Comparison of ENCODE assay signal across 8 cellular contexts in the genomic region with DNA sequence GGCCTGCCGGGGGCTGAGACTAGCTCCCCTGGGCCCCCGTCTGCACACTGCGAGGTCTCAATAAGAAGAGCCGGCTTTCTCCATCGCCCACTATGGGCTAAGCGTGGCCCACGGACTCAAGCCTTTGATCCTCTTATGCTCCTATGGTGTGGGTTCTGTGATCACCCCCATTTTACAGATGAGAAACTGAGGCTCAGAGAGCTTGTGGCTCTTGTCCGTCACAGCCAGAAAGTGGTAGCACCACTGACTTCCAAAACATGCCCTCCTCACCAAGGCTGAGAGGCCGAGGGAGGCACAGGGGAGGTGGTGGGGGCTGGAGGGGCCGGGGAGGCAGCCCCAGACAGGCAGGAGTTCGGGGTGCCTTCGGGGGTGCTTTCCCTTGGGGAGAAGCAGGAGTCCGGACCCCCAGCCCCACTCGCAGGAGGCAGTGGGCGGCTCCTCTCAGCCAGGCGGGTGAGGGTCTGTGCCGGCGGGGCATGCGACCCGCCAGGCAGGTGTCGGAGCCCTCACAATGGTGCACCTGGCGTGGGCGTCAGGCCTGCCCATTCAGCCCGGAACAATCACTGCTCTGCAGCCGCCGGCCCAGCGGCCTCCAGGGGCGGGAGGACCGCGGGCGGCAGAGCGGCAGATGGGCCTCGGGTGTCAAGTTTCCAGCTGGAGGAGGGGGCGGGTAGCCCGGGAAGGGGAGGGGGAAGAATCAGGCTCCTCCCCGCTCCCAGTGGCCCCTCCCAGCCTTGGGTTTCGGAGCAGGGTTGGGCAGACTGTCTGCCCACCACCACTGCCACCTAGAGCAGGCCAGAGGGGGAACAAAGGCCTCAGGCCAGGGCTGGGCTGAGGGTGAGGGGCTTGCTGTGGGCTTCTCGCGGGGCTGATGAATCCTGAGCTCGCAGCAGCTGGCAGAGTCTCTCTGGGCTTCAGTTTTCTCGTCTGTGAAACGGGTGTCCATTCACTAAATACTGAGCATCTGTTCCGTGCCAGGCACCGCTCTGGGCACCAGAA. TPM values are rescaled to one million over a fixed set of nuclear protein-coding genes. Genes with fewer than 3 reads are reported as not detected.
A peak's percentile ranks its signal among the peaks of the same experiment; 100 is the strongest.
DNase-seq lines count a peak whose midpoint lies in the region; ATAC-seq and TF ChIP-seq lines count a peak whose summit lies in the region.

No MANE protein-coding gene starts in this region.

- no peak for TF ChIP-seq POLR2A in sigmoid colon (IDR thresholded peaks at IDR 0.05)

- no peak for TF ChIP-seq CTCF in sigmoid colon (IDR thresholded peaks at IDR 0.05)

- peaks cover 0 to 9% (median 7%) of the 10 kb centered on the region in 4 donors for H3K4me1 ChIP-seq in sigmoid colon

- intact Hi-C loops in sigmoid colon (cut with DNase I) = no loop called here

- DNase-seq in DMS 273 (lab: John Stamatoyannopoulos, UW; ENCODE audit: unreplicated experiment) = peak; percentile 95
- peak; percentile 97 for DNase-seq in NCI-H1092 treated with DMSO at 0.1 percent for 48 hours (lab: John Stamatoyannopoulos, UW)
- DNase-seq in sigmoid colon = no peak
- no peak for DNase-seq in MG63

- H3K27me3 ChIP-seq in sigmoid colon (peaks cover 5 to 30% (median 7%) of the 10 kb centered on the region in 3 donors), MG63 (no peaks in the 10 kb centered on the region)

- peak; percentile 77 for ATAC-seq in SK-N-SH treated with all-trans-retinoic acid at 6 μM for 48 hours
- ATAC-seq in GM21367 (IDR thresholded peaks at IDR 0.05; ENCODE audit: unreplicated experiment) = no peak
- ATAC-seq in GM19351 (IDR thresholded peaks at IDR 0.05; ENCODE audit: unreplicated experiment) = no peak

- H3K36me3 ChIP-seq in sigmoid colon (no peaks in the 10 kb centered on the region), MG63 (no peaks in the 10 kb centered on the region)

- 20 to 28% methylated on average over 44 of the region's 44 CpGs for WGBS in sigmoid colon, 2 donors

- no peak overlapping the region for H3K27ac ChIP-seq in sigmoid colon

- H3K9me3 ChIP-seq in iPS-18c (ENCODE audit: control insufficient read depth, insufficient read depth, low read length) (no peaks in the 10 kb centered on the region), sigmoid colon (no peaks in the 10 kb centered on the region), MG63 (no peaks in the 10 kb centered on the region)

- TF ChIP-seq EP300 in sigmoid colon (IDR thresholded peaks at IDR 0.05) = no peak

- peak overlapping the region; percentile 20; the same call in 1 of the 2 replicates for H3K4me3 ChIP-seq in iPS-18c (ENCODE audit: insufficient read depth, low read depth, low read length)
- H3K4me3 ChIP-seq in sigmoid colon = no peak overlapping the region
- H3K4me3 ChIP-seq in MG63 = no peak overlapping the region

TF ChIP-seq in SK-N-SH treated with all-trans-retinoic acid at 6 μM for 48 hours, 23 proteins besides CTCF, POLR2A, EP300 and RAD21:
- no peak for TF ChIP-seq CSDC2 (CRISPR knock-in tag; IDR thresholded peaks at IDR 0.05)
- no peak for TF ChIP-seq ESRRG (CRISPR knock-in tag; IDR thresholded peaks at IDR 0.05)
- TF ChIP-seq TOX (CRISPR knock-in tag; IDR thresholded peaks at IDR 0.05; ENCODE audit: borderline replicate concordance) = no peak
- TF ChIP-seq, protein P1, sequence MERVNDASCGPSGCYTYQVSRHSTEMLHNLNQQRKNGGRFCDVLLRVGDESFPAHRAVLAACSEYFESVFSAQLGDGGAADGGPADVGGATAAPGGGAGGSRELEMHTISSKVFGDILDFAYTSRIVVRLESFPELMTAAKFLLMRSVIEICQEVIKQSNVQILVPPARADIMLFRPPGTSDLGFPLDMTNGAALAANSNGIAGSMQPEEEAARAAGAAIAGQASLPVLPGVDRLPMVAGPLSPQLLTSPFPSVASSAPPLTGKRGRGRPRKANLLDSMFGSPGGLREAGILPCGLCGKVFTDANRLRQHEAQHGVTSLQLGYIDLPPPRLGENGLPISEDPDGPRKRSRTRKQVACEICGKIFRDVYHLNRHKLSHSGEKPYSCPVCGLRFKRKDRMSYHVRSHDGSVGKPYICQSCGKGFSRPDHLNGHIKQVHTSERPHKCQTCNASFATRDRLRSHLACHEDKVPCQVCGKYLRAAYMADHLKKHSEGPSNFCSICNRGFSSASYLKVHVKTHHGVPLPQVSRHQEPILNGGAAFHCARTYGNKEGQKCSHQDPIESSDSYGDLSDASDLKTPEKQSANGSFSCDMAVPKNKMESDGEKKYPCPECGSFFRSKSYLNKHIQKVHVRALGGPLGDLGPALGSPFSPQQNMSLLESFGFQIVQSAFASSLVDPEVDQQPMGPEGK (CRISPR knock-in tag; IDR thresholded peaks at IDR 0.05; ENCODE audit: borderline replicate concordance) = no peak
- TF ChIP-seq ZNF565 (CRISPR knock-in tag; conservative IDR thresholded peaks at IDR 0.05; ENCODE audit: low read depth) = no peak
- TF ChIP-seq RARB (CRISPR knock-in tag; IDR thresholded peaks at IDR 0.05) = no peak
- TF ChIP-seq PPARA (CRISPR knock-in tag; IDR thresholded peaks at IDR 0.05; ENCODE audit: borderline replicate concordance) = no peak
- TF ChIP-seq ISL1 (CRISPR knock-in tag; IDR thresholded peaks at IDR 0.05) = no peak
- TF ChIP-seq BACH2 (CRISPR knock-in tag; IDR thresholded peaks at IDR 0.05; ENCODE audit: borderline replicate concordance) = no peak
- TF ChIP-seq ZC3H10 (CRISPR knock-in tag; IDR thresholded peaks at IDR 0.05) = no peak
- TF ChIP-seq ZNF8 (CRISPR knock-in tag; IDR thresholded peaks at IDR 0.05) = no peak
- TF ChIP-seq GLIS3 (CRISPR knock-in tag; IDR thresholded peaks at IDR 0.05) = no peak
- TF ChIP-seq, protein P2, sequence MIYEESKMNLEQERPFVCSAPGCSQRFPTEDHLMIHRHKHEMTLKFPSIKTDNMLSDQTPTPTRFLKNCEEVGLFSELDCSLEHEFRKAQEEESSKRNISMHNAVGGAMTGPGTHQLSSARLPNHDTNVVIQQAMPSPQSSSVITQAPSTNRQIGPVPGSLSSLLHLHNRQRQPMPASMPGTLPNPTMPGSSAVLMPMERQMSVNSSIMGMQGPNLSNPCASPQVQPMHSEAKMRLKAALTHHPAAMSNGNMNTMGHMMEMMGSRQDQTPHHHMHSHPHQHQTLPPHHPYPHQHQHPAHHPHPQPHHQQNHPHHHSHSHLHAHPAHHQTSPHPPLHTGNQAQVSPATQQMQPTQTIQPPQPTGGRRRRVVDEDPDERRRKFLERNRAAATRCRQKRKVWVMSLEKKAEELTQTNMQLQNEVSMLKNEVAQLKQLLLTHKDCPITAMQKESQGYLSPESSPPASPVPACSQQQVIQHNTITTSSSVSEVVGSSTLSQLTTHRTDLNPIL (CRISPR knock-in tag; IDR thresholded peaks at IDR 0.05; ENCODE audit: low read depth) = no peak
- TF ChIP-seq ZFP30 (CRISPR knock-in tag; IDR thresholded peaks at IDR 0.05) = no peak
- TF ChIP-seq TCF4 (CRISPR knock-in tag; IDR thresholded peaks at IDR 0.05; ENCODE audit: borderline replicate concordance) = no peak
TF ChIP-seq in SK-N-SH treated with all-trans-retinoic acid at 6 μM for 48 hours: peak in this region for 0.

RNA-seq across cellular contexts. Expression of gene CASZ1, which starts 39.3 kb away (rescaled TPM):
- 10 to 100 TPM; 12.7 to 47.9 (median 32.3) TPM for total RNA-seq in sigmoid colon
- 10 to 100 TPM in 1 of 3 donors, 1 to 10 TPM in 2; 4.2 to 23.6 (median 9.2) TPM for polyA plus RNA-seq in sigmoid colon
- 1.1 and 1.2 TPM in 2 replicates for total RNA-seq in MG63 (2014; rRNA removed; shearing (Covaris generic); ENCODE audit: low replicate concordance)

Comparison
In these comparisons a context has a peak if more than half of its experiments do, and no peak if none do; other contexts are left out.
1. DNase-seq: peak in DMS 273 (single experiment) and NCI-H1092 treated with DMSO at 0.1 percent for 48 hours (single experiment); none in sigmoid colon (single experiment) and MG63 (single experiment).